Comparison of ENCODE assay signal across 8 cellular contexts in genomic region chr22:20702546-20703413, GRCh38.
A peak's percentile ranks its signal among the peaks of the same experiment; 100 is the strongest.
DNase-seq lines count a peak whose midpoint lies in the region; ATAC-seq, FAIRE-seq and TF ChIP-seq lines count a peak whose summit lies in the region.
"Not testable (repeated sequence)": the region's sequence is repeated elsewhere in the genome, so short reads cannot be mapped to it uniquely, and the experiment has no call there.

No MANE protein-coding gene starts in this region.

- 2% methylated on average over 18 of the region's 64 CpGs for WGBS in HepG2 (ENCODE audit: low lambda C conversion rate)

- peak overlapping the region in 7 of 11 experiments; percentile 18 to 53 (median 35); a peak in 4 of 22 replicates for H3K27ac ChIP-seq in BLaER1 treated with 17β-estradiol and CSF1 and Interleukin-3, amounts not matched to agents 10 nM and 100 nM
- peak overlapping the region; percentile 50 for H3K27ac ChIP-seq in HepG2 (ENCODE audit: extremely low read length, insufficient read depth, low read length)

- H3K36me3 Mint-ChIP-seq in activated CD4-positive, alpha-beta T cell treated with anti-CD3 and anti-CD28 coated beads, Interleukin-2, amount 10 ng/mL, durations not matched to agents 24 days and 14 days (ENCODE audit: low read depth) = not testable (repeated sequence)

- not testable (repeated sequence) for TF ChIP-seq RAD21 in HepG2 (CRISPR knock-in tag; IDR thresholded peaks at IDR 0.05)

- H3K4me1 ChIP-seq in BLaER1 treated with 17β-estradiol and CSF1 and Interleukin-3, amounts not matched to agents 10 nM and 100 nM = peaks cover 12 to 24% (median 19%) of the 10 kb centered on the region in 10 experiments; a peak in 17 of 20 replicates
- peaks cover 21% of the 10 kb centered on the region for H3K4me1 ChIP-seq in HepG2 (ENCODE audit: insufficient read depth, low read length)

- not testable (repeated sequence) for H3K9me3 ChIP-seq in BLaER1 treated with 17β-estradiol and CSF1 and Interleukin-3, amounts not matched to agents 10 nM and 100 nM (replicated peaks in 1 of 11); HepG2 (ENCODE audit: low read length)

- not testable (repeated sequence) for H3K79me2 ChIP-seq in HepG2 (ENCODE audit: insufficient read depth, low read length)

- FAIRE-seq in HepG2 (lab: Jason Lieb, UNC) = not testable (repeated sequence)

- peak overlapping the region in 8 of 11 experiments; percentile 52 to 67 (median 64); a peak in 14 of 22 replicates for H3K9ac ChIP-seq in BLaER1 treated with 17β-estradiol and CSF1 and Interleukin-3, amounts not matched to agents 10 nM and 100 nM
- not testable (repeated sequence) for H3K9ac ChIP-seq in HepG2 (ENCODE audit: insufficient read depth, low read depth, low read length)

- TF ChIP-seq CTCF in HepG2 (CRISPR knock-in tag; IDR thresholded peaks at IDR 0.05) = peak; percentile 54

- peak; percentile 72 for ATAC-seq in GM19351 (IDR thresholded peaks at IDR 0.05; ENCODE audit: unreplicated experiment)
- ATAC-seq in HG03469 (IDR thresholded peaks at IDR 0.05; ENCODE audit: unreplicated experiment) = peak; percentile 57
- peak; percentile 84 for ATAC-seq in HepG2

- H3K27me3 Mint-ChIP-seq in activated CD4-positive, alpha-beta T cell treated with anti-CD3 and anti-CD28 coated beads, Interleukin-2, amount 10 ng/mL, durations not matched to agents 24 days and 14 days = peaks cover 19% of the 10 kb centered on the region

- not testable (repeated sequence) for H2AFZ ChIP-seq in HepG2 (ENCODE audit: low read length)

- peak; percentile 90 for DNase-seq in NCI-H526 (lab: John Stamatoyannopoulos, UW)
- peak; percentile 97 for DNase-seq in activated CD4-positive, alpha-beta T cell treated with anti-CD3 and anti-CD28 coated beads, Interleukin-2, amount 10 ng/mL, durations not matched to agents 24 days and 14 days
- DNase-seq in dedifferentiated amniotic fluid mesenchymal stem cell (ENCODE audit: extremely low spot score) = peak; percentile 85
- peak; percentile 82 for DNase-seq in HepG2 (ENCODE audit: low spot score)
- peak; percentile 97 to 99 for DNase-seq in stimulated activated CD4-positive, alpha-beta T cell treated with anti-CD3 and anti-CD28 coated beads, Interleukin-2, amount 100 ng/mL, for 48 hours

- peak overlapping the region; percentile 24 to 92 (median 83); a peak in 17 of 22 replicates for H3K4me2 ChIP-seq in BLaER1 treated with 17β-estradiol and CSF1 and Interleukin-3, amounts not matched to agents 10 nM and 100 nM
- H3K4me2 ChIP-seq in HepG2 (ENCODE audit: low read depth, low read length) = peak overlapping the region; percentile 73

- POLR2A ChIA-PET in HepG2 (lab: Yijun Ruan, JAX) = interaction anchor here (0.6 to 1.1 kb wide), 3 partner anchors 14 to 102 kb away, joined by 3 to 4 read pairs (median 3); no protein-coding TSS in a partner anchor

- H3K4me3 ChIP-seq in BLaER1 treated with 17β-estradiol and CSF1 and Interleukin-3, amounts not matched to agents 10 nM and 100 nM = peak overlapping the region; percentile 53 to 72 (median 64)
- peak overlapping the region; percentile 37 to 65 (median 46); a peak in 5 of 6 replicates for H3K4me3 ChIP-seq in HepG2 (replicated peaks in 1 of 3; ENCODE audit: insufficient read depth in 1 of 3, low read depth in 2 of 3, low read length in 3 of 3)

- peaks cover 22 to 27% (median 25%) of the 10 kb centered on the region in 11 experiments for H3K27me3 ChIP-seq in BLaER1 treated with 17β-estradiol and CSF1 and Interleukin-3, amounts not matched to agents 10 nM and 100 nM
- H3K27me3 ChIP-seq in HepG2 (ENCODE audit: control insufficient read depth in 1 of 2, insufficient read depth in 2 of 2, low read length in 2 of 2) = not testable (repeated sequence)

- in situ Hi-C loops in HepG2 (cut with HindIII; ENCODE audit: extremely low pct_ligation_motif_present, low pct_unique_long_range_greater_than_20kb) = not testable (repeated sequence)

- CTCF ChIA-PET in HepG2 (lab: Yijun Ruan, JAX; ENCODE audit: low intra/inter-chr PET ratio, low total read pairs) = not testable (repeated sequence)

- not testable (repeated sequence) for H3K4me1 Mint-ChIP-seq in activated CD4-positive, alpha-beta T cell treated with anti-CD3 and anti-CD28 coated beads, Interleukin-2, amount 10 ng/mL, durations not matched to agents 24 days and 14 days

- not testable (repeated sequence) for TF ChIP-seq EP300 in HepG2 (IDR thresholded peaks at IDR 0.05; ENCODE audit: low read depth in 2 of 2, low read length in 2 of 2); HepG2 (CRISPR knock-in tag; IDR thresholded peaks at IDR 0.05; ENCODE audit: borderline replicate concordance)

- TF ChIP-seq POLR2A in HepG2 (IDR thresholded peaks at IDR 0.05; ENCODE audit: insufficient read depth in 1 of 2, low read depth in 2 of 2, low read length in 2 of 2) = peak in 1 of 2 experiments; percentile 34; a peak in 1 of 4 replicates

- H3K27ac Mint-ChIP-seq in activated CD4-positive, alpha-beta T cell treated with anti-CD3 and anti-CD28 coated beads, Interleukin-2, amount 10 ng/mL, durations not matched to agents 24 days and 14 days = peak overlapping the region; percentile 98

- H4K20me1 ChIP-seq in BLaER1 treated with 17β-estradiol and CSF1 and Interleukin-3, amounts not matched to agents 10 nM and 100 nM = peaks cover 0 to 22% (median 10%) of the 10 kb centered on the region in 11 experiments; a peak in 9 of 22 replicates
- not testable (repeated sequence) for H4K20me1 ChIP-seq in HepG2 (ENCODE audit: insufficient read depth, low read length)

- BruUV-seq in HepG2 (replicated peaks; lab: Mats Ljungman, UMichigan) = not testable (repeated sequence)

- H3K9me3 Mint-ChIP-seq in activated CD4-positive, alpha-beta T cell treated with anti-CD3 and anti-CD28 coated beads, Interleukin-2, amount 10 ng/mL, durations not matched to agents 24 days and 14 days = not testable (repeated sequence)

- intact Hi-C loops in activated CD4-positive, alpha-beta T cell treated with anti-CD3 and anti-CD28 coated beads, Interleukin-2, amount 10 ng/mL, durations not matched to agents 24 days and 14 days (cut with micrococcal nuclease) = loop anchor here (10.0 kb wide), 1 partner anchor 208 kb away; the partner anchor contains the start of gene KLHL22
- intact Hi-C loops in HepG2 (cut with micrococcal nuclease; ENCODE audit: unreplicated experiment) = not testable (repeated sequence)

- not testable (repeated sequence) for H3K36me3 ChIP-seq in BLaER1 treated with 17β-estradiol and CSF1 and Interleukin-3, amounts not matched to agents 10 nM and 100 nM; HepG2 (replicated peaks in 1 of 2; ENCODE audit: control insufficient read depth in 1 of 2, insufficient read depth in 2 of 2, low read length in 2 of 2)

- peak overlapping the region; percentile 98 for H3K4me3 Mint-ChIP-seq in activated CD4-positive, alpha-beta T cell treated with anti-CD3 and anti-CD28 coated beads, Interleukin-2, amount 10 ng/mL, durations not matched to agents 24 days and 14 days

TF ChIP-seq in HepG2, 621 proteins besides CTCF, POLR2A, EP300 and RAD21 (continues in another document):
- TF ChIP-seq DR1 (CRISPR knock-in tag; IDR thresholded peaks at IDR 0.05) (peak; percentile 37; the same call in 1 of the 2 replicates), RBFOX2 (IDR thresholded peaks at IDR 0.05; ENCODE audit: low read depth, low read length) (peak; percentile 18; the same call in 1 of the 2 replicates), MAZ (CRISPR knock-in tag; IDR thresholded peaks at IDR 0.05; ENCODE audit: low read depth) (peak; percentile 35; the same call in 1 of the 2 replicates), HMGXB4 (CRISPR knock-in tag; IDR thresholded peaks at IDR 0.05; ENCODE audit: borderline replicate concordance in 1 of 2, low read depth in 1 of 2) (peak in 1 of 2 experiments; percentile 8; a peak in 1 of 4 replicates), ZNF263 (CRISPR knock-in tag; IDR thresholded peaks at IDR 0.05) (peak; percentile 87), ZFP91 (CRISPR knock-in tag; IDR thresholded peaks at IDR 0.05; ENCODE audit: borderline replicate concordance) (peak; percentile 38; the same call in 1 of the 2 replicates), SIN3A (IDR thresholded peaks at IDR 0.05; ENCODE audit: borderline replicate concordance, low read depth, low read length) (0 out of 2 replicates have a peak, but pooled peaks have one; percentile 15)
- TF ChIP-seq MAZ (IDR thresholded peaks at IDR 0.05; ENCODE audit: borderline replicate concordance, low read depth, low read length) = not testable (repeated sequence)

Comparison
In these comparisons a context has a peak if more than half of its experiments do, and no peak if none do; other contexts are left out.
1. Peak in every context shown above with its lines: DNase-seq, ATAC-seq, H3K4me3 ChIP-seq and H3K27ac ChIP-seq.